In the genomic region with DNA sequence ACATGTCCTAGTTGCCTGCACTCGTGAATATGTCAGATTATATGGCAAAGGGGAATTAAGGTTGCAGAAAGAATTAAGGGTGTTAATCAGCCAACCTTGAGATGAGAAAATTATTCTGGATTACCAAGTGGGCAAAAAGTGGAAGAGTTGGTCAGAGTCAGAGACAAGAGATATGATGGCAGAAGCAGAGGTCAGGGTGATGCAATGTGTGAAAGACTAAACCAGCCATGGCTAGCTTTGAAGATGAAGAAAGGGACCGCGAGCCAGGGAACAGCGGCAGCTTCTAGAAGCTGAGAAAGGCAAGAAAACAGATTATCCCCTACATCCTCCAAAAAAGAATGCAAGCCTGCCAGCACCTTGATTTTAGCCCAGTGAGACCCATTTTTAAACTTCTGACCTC, we compare ENCODE assay signal across 28 cellular contexts.
"Had no signal": no experiment of that assay in that cellular context is flagged by ENCODE, and none has a peak within 500 bp of the region (broad histone marks: within the 10 kb centered on the region; RNA-seq: fewer than 3 reads in every experiment).

No MANE protein-coding gene starts in this region.

- H2AFZ ChIP-seq: neural progenitor cell, parathyroid adenoma had no signal

- H3K4me1 Mint-ChIP-seq: natural killer cell; nephron; stimulated activated effector memory CD8-positive, alpha-beta T cell treated with anti-CD3 and anti-CD28 coated beads, Interleukin-12 subunit alpha, Interleukin-12 subunit beta, amount 100 ng/mL, for 72 hours had no signal

- H3K9me3 ChIP-seq: ovary, psoas muscle, right lobe of liver, sigmoid colon, stomach, thoracic aorta, thyroid gland, tibial nerve, upper lobe of right lung, uterus had no signal

- H3K9ac ChIP-seq: neural progenitor cell, parathyroid adenoma had no signal

- H3K27me3 Mint-ChIP-seq: progenitor cell of endocrine pancreas had no signal

- H3K4me2 ChIP-seq: neural progenitor cell had no signal

- H3K36me3 ChIP-seq: neural progenitor cell, ovary, right lobe of liver, sigmoid colon, stomach, thoracic aorta, thyroid gland, tibial nerve, upper lobe of right lung, uterus had no signal

- H3K79me2 ChIP-seq: parathyroid adenoma had no signal

- H3K36me3 Mint-ChIP-seq: natural killer cell; neural progenitor cell; stimulated activated effector memory CD8-positive, alpha-beta T cell treated with anti-CD3 and anti-CD28 coated beads, Interleukin-12 subunit alpha, Interleukin-12 subunit beta, amount 100 ng/mL, for 72 hours; stimulated activated naive B cell treated with anti-CD40 and anti-IgM and Interleukin-4, amounts not matched to agents 10 μg/mL and 1 μg/mL and 100 μg/mL, for 72 hours had no signal

- ATAC-seq: natural killer cell; psoas muscle; right cardiac atrium; right lobe of liver; stimulated activated effector memory CD8-positive, alpha-beta T cell treated with anti-CD3 and anti-CD28 coated beads, Interleukin-12 subunit alpha, Interleukin-12 subunit beta, amount 100 ng/mL, for 72 hours; stimulated activated naive B cell treated with anti-CD40 and anti-IgM and Interleukin-4, amounts not matched to agents 10 μg/mL and 1 μg/mL and 100 μg/mL, for 72 hours; upper lobe of right lung had no signal

- H3K4me1 ChIP-seq: parathyroid adenoma, psoas muscle, right lobe of liver, sigmoid colon, stomach, thyroid gland, tibial nerve, upper lobe of right lung, uterus had no signal

- H3K4me3 Mint-ChIP-seq: natural killer cell; nephron; neural progenitor cell; stimulated activated effector memory CD8-positive, alpha-beta T cell treated with anti-CD3 and anti-CD28 coated beads, Interleukin-12 subunit alpha, Interleukin-12 subunit beta, amount 100 ng/mL, for 72 hours; stimulated activated naive B cell treated with anti-CD40 and anti-IgM and Interleukin-4, amounts not matched to agents 10 μg/mL and 1 μg/mL and 100 μg/mL, for 72 hours; stimulated activated naive CD8-positive, alpha-beta T cell treated with anti-CD3 and anti-CD28 coated beads, Interleukin-15, Interleukin-2, amounts not matched to agents 100 ng/mL and 50 ng/mL, for 24 hours had no signal

- H3K27ac Mint-ChIP-seq: natural killer cell; nephron; neural progenitor cell; progenitor cell of endocrine pancreas; stimulated activated effector memory CD8-positive, alpha-beta T cell treated with anti-CD3 and anti-CD28 coated beads, Interleukin-12 subunit alpha, Interleukin-12 subunit beta, amount 100 ng/mL, for 72 hours; stimulated activated naive B cell treated with anti-CD40 and anti-IgM and Interleukin-4, amounts not matched to agents 10 μg/mL and 1 μg/mL and 100 μg/mL, for 72 hours; stimulated activated naive CD8-positive, alpha-beta T cell treated with anti-CD3 and anti-CD28 coated beads, Interleukin-15, Interleukin-2, amounts not matched to agents 100 ng/mL and 50 ng/mL, for 24 hours had no signal

- DNase-seq: natural killer cell; occipital lobe; ovary; posterior cingulate gyrus; psoas muscle; right cardiac atrium; right lobe of liver; sigmoid colon; small intestine; stimulated activated CD4-positive, alpha-beta T cell treated with anti-CD3 and anti-CD28 coated beads, Interleukin-15, amount 100 ng/mL, for 24 hours; stimulated activated CD4-positive, alpha-beta T cell treated with anti-CD3 and anti-CD28 coated beads, Interleukin-2, amount 100 ng/mL, for 24 hours; stimulated activated CD4-positive, alpha-beta T cell treated with anti-CD3 and anti-CD28 coated beads, Interleukin-2, amount 100 ng/mL, for 48 hours; stimulated activated CD4-positive, alpha-beta T cell treated with anti-CD3 and anti-CD28 coated beads, Interleukin-4, amount 100 ng/mL, for 24 hours; stimulated activated naive B cell treated with anti-CD40 and anti-IgM and Interleukin-4, amounts not matched to agents 10 μg/mL and 1 μg/mL and 100 μg/mL, for 72 hours; stimulated activated naive CD4-positive, alpha-beta T cell treated with Interleukin-2 at 50 U/mL for 16 hours; stomach; thyroid gland; trophoblast cell; upper lobe of right lung; uterus had no signal

- H3K27me3 ChIP-seq: neural progenitor cell, ovary, right lobe of liver, sigmoid colon, thyroid gland, tibial nerve, upper lobe of right lung, uterus had no signal

- H3K27ac ChIP-seq: neural progenitor cell, ovary, parathyroid adenoma, psoas muscle, right lobe of liver, sigmoid colon, stomach, thoracic aorta, thyroid gland, tibial nerve, upper lobe of right lung, uterus had no signal

- H3K9me3 Mint-ChIP-seq: natural killer cell; nephron; neural progenitor cell; stimulated activated effector memory CD8-positive, alpha-beta T cell treated with anti-CD3 and anti-CD28 coated beads, Interleukin-12 subunit alpha, Interleukin-12 subunit beta, amount 100 ng/mL, for 72 hours; stimulated activated naive B cell treated with anti-CD40 and anti-IgM and Interleukin-4, amounts not matched to agents 10 μg/mL and 1 μg/mL and 100 μg/mL, for 72 hours; stimulated activated naive CD8-positive, alpha-beta T cell treated with anti-CD3 and anti-CD28 coated beads, Interleukin-15, Interleukin-2, amounts not matched to agents 100 ng/mL and 50 ng/mL, for 24 hours had no signal

- H3K4me3 ChIP-seq: neural progenitor cell, ovary, psoas muscle, right lobe of liver, sigmoid colon, stomach, thoracic aorta, thyroid gland, tibial nerve, upper lobe of right lung, uterus had no signal

- FAIRE-seq: small intestine had no signal
